26 cellular contexts compared by ENCODE assay signal in genomic region chr15:57665187-57665586, GRCh38.
"Had no signal": no experiment of that assay in that cellular context is flagged by ENCODE, and none has a peak within 500 bp of the region (broad histone marks: within the 10 kb centered on the region; RNA-seq: fewer than 3 reads in every experiment).

No MANE protein-coding gene starts in this region.

- H3K36me3 ChIP-seq: brain microvascular endothelial cell, gastrocnemius medialis had no signal

- H3K4me1 ChIP-seq: gastrocnemius medialis had no signal

- H3K27ac ChIP-seq: brain microvascular endothelial cell, coronary artery, dorsolateral prefrontal cortex, foreskin keratinocyte, gastrocnemius medialis had no signal

- H3K9me3 ChIP-seq: gastrocnemius medialis had no signal

- ATAC-seq: activated CD8-positive, alpha-beta memory T cell treated with anti-CD3 and anti-CD28 coated beads, Interleukin-2, amount 10 ng/mL, durations not matched to agents 7 days and 5 days; activated CD8-positive, alpha-beta T cell treated with anti-CD3 and anti-CD28 coated beads, Interleukin-2, amount 10 ng/mL, durations not matched to agents 7 days and 5 days; activated naive CD4-positive, alpha-beta T cell treated with anti-CD3 and anti-CD28 coated beads, Interleukin-2, amount 50 U/mL, for 72 hours; esophagus mucosa; foreskin keratinocyte; gastrocnemius medialis; WTC11 had no signal

- H3K4me3 ChIP-seq: coronary artery, dorsolateral prefrontal cortex, gastrocnemius medialis had no signal

- DNase-seq: activated CD4-positive, alpha-beta memory T cell treated with anti-CD3 and anti-CD28 coated beads for 36 hours; activated CD4-positive, alpha-beta T cell treated with anti-CD3 and anti-CD28 coated beads for 1 hour; activated CD4-positive, alpha-beta T cell treated with anti-CD3 and anti-CD28 coated beads for 4 hours; activated CD4-positive, alpha-beta T cell treated with anti-CD3 and anti-CD28 coated beads, Interleukin-2, amount 50 U/mL, for 1 hour; activated CD8-positive, alpha-beta memory T cell treated with anti-CD3 and anti-CD28 coated beads, Interleukin-2, amount 10 ng/mL, durations not matched to agents 7 days and 5 days; activated CD8-positive, alpha-beta memory T cell treated with anti-CD3 and anti-CD28 coated beads, Interleukin-2, amount 50 U/mL, for 4 hours; activated CD8-positive, alpha-beta T cell treated with anti-CD3 and anti-CD28 coated beads, Interleukin-2, amount 10 ng/mL, durations not matched to agents 7 days and 5 days; activated gamma-delta T cell; activated naive CD4-positive, alpha-beta T cell; activated naive CD4-positive, alpha-beta T cell treated with anti-CD3 and anti-CD28 coated beads, Interleukin-2, amount 10 ng/mL, durations not matched to agents 7 days and 5 days; activated naive CD8-positive, alpha-beta T cell treated with anti-CD3 and anti-CD28 coated beads, Interleukin-2, amount 10 ng/mL, durations not matched to agents 7 days and 5 days; activated T-cell treated with anti-CD3 and anti-CD28 coated beads, Interleukin-2, amount 50 U/mL, for 1 hour; activated T-cell treated with anti-CD3 and anti-CD28 coated beads, Interleukin-2, amount 50 U/mL, for 48 hours; amniotic stem cell; anterior cingulate cortex; brain microvascular endothelial cell; dorsolateral prefrontal cortex; effector memory CD4-positive, alpha-beta T cell; endodermal cell; foreskin keratinocyte; gastrocnemius medialis; T-helper 2 cell had no signal

- H3K27me3 ChIP-seq: brain microvascular endothelial cell, dorsolateral prefrontal cortex, foreskin keratinocyte, gastrocnemius medialis had no signal
